ENCODE assay signal across 15 cellular contexts in genomic region chr15:56341201-56341600, GRCh38. TPM values are rescaled to one million over a fixed set of nuclear protein-coding genes. Genes with fewer than 3 reads are reported as not detected.
A peak's percentile ranks its signal among the peaks of the same experiment; 100 is the strongest.
DNase-seq lines count a peak whose midpoint lies in the region; ATAC-seq and TF ChIP-seq lines count a peak whose summit lies in the region.
"Had no signal": no experiment of that assay in that cellular context is flagged by ENCODE, and none has a peak within 500 bp of the region (broad histone marks: within the 10 kb centered on the region; RNA-seq: fewer than 3 reads in every experiment).

No MANE protein-coding gene starts in this region.

- no peaks in the 10 kb centered on the region for H3K36me3 Mint-ChIP-seq in CD8-positive, alpha-beta T cell
- H3K36me3 Mint-ChIP-seq: CD4-positive, alpha-beta memory T cell had no signal

- 58 to 70% (median 64%) methylated on average over 3 of the region's 3 CpGs for WGBS in stomach, 5 donors

- no peak overlapping the region for H3K4me3 ChIP-seq in stomach
- no peak overlapping the region for H3K4me3 ChIP-seq in CD8-positive, alpha-beta T cell (ENCODE audit: low read depth, low read length)
- H3K4me3 ChIP-seq: Peyer's patch had no signal

- H3K4me1 Mint-ChIP-seq in CD8-positive, alpha-beta T cell (ENCODE audit: low read depth) = no peaks in the 10 kb centered on the region
- H3K4me1 Mint-ChIP-seq: CD4-positive, alpha-beta memory T cell had no signal

- ATAC-seq in foreskin keratinocyte (peak; percentile 82), HG02610 (IDR thresholded peaks at IDR 0.05; ENCODE audit: unreplicated experiment) (no peak)
- ATAC-seq in CD8-positive, alpha-beta T cell = no peak

- no peaks in the 10 kb centered on the region for H3K36me3 ChIP-seq in stomach
- no peaks in the 10 kb centered on the region for H3K36me3 ChIP-seq in CD8-positive, alpha-beta T cell (ENCODE audit: insufficient read depth, low read length)
- H3K36me3 ChIP-seq: BE2C, Peyer's patch had no signal

- H3K4me3 Mint-ChIP-seq in CD8-positive, alpha-beta T cell = no peak overlapping the region
- H3K4me3 Mint-ChIP-seq: CD4-positive, alpha-beta memory T cell had no signal

- H3K27ac Mint-ChIP-seq in CD8-positive, alpha-beta T cell = no peak overlapping the region
- H3K27ac Mint-ChIP-seq: CD4-positive, alpha-beta memory T cell had no signal

- CTCF ChIA-PET in CD8-positive, alpha-beta T cell (lab: Charles Lee) = no interaction called here

- H3K9me3 ChIP-seq in stomach = no peaks in the 10 kb centered on the region
- no peaks in the 10 kb centered on the region for H3K9me3 ChIP-seq in CD8-positive, alpha-beta T cell (ENCODE audit: low read length)
- H3K9me3 ChIP-seq: BE2C, Peyer's patch had no signal

- H3K27me3 ChIP-seq in foreskin keratinocyte = no peaks in the 10 kb centered on the region
- H3K27me3 ChIP-seq in stomach = no peaks in the 10 kb centered on the region
- H3K27me3 ChIP-seq in CD8-positive, alpha-beta T cell (ENCODE audit: insufficient read depth, low read length) = no peaks in the 10 kb centered on the region
- H3K27me3 ChIP-seq: BE2C, Peyer's patch had no signal

- H3K27me3 Mint-ChIP-seq in CD8-positive, alpha-beta T cell (ENCODE audit: low read depth) = peaks cover 2% of the 10 kb centered on the region

- TF ChIP-seq CTCF in foreskin keratinocyte (conservative IDR thresholded peaks at IDR 0.05) (no peak), stomach (IDR thresholded peaks at IDR 0.05) (no peak)
- no peak for TF ChIP-seq CTCF in CD8-positive, alpha-beta T cell (IDR thresholded peaks at IDR 0.05)

- peaks cover 10% of the 10 kb centered on the region for H3K9me3 Mint-ChIP-seq in CD8-positive, alpha-beta T cell

- peak; percentile 22 for DNase-seq in M059J (ENCODE audit: low read depth)
- DNase-seq in amniotic epithelial cell (ENCODE audit: low read depth) = peak; percentile 4
- peak; percentile 93 to 97 for DNase-seq in foreskin keratinocyte
- DNase-seq in stomach = no peak
- no peak for DNase-seq in CD8-positive, alpha-beta T cell
- DNase-seq in SKM-1 (lab: John Stamatoyannopoulos, UW; ENCODE audit: unreplicated experiment) = no peak
- DNase-seq: BE2C; CD4-positive, alpha-beta memory T cell; KG1; MM.1S; NCI-H1105 treated with DMSO at 0.1 percent for 48 hours; NCI-H187 treated with DMSO at 0.1 percent for 48 hours; NCI-H2171; Peyer's patch had no signal

- H3K4me1 ChIP-seq in foreskin keratinocyte (peaks cover 26% of the 10 kb centered on the region), stomach (peaks cover 0 to 27% (median 2%) of the 10 kb centered on the region in 4 donors)
- no peaks in the 10 kb centered on the region for H3K4me1 ChIP-seq in CD8-positive, alpha-beta T cell (ENCODE audit: insufficient read depth, low read length)
- H3K4me1 ChIP-seq: BE2C, Peyer's patch had no signal

- no peak for TF ChIP-seq POLR2A in stomach (IDR thresholded peaks at IDR 0.05)

- intact Hi-C loops in stomach (cut with DNase I; ENCODE audit: low total_unique reads) = no loop called here
- intact Hi-C loops in CD8-positive, alpha-beta T cell (cut with DNase I, micrococcal nuclease) = no loop called here

- TF ChIP-seq EP300 in stomach (IDR thresholded peaks at IDR 0.05) = no peak

- POLR2A ChIA-PET in CD8-positive, alpha-beta T cell (lab: Charles Lee) = no interaction called here

- no peak overlapping the region for H3K27ac ChIP-seq in foreskin keratinocyte
- H3K27ac ChIP-seq in stomach = peak overlapping the region in 4 of 5 donors; percentile 31 to 63 (median 39)
- no peak overlapping the region for H3K27ac ChIP-seq in CD8-positive, alpha-beta T cell (ENCODE audit: low read depth, low read length)
- H3K27ac ChIP-seq: Peyer's patch had no signal

RNA-seq across cellular contexts. Expression of gene TEX9, which starts 24.0 kb away (rescaled TPM):
- total RNA-seq in M059J (2014; rRNA removed; shearing (Covaris generic)) = 3.0 and 4.3 TPM in 2 replicates
- total RNA-seq in foreskin keratinocyte = 4.9 and 5.4 TPM in 2 replicates
- 2.1 and 2.4 TPM in 2 replicates for polyA plus RNA-seq in foreskin keratinocyte
- total RNA-seq in stomach = 10 to 100 TPM in 2 of 5 donors, 1 to 10 TPM in 3; 1.8 to 27.4 (median 9.8) TPM
- polyA plus RNA-seq in stomach = 1 to 10 TPM; 3.8 to 5.5 (median 5.3) TPM
- total RNA-seq in CD8-positive, alpha-beta T cell = 1 to 10 TPM; 1.1 to 1.7 TPM

Comparison
In these comparisons a context has a peak if more than half of its experiments do, and no peak if none do; other contexts are left out.
1. DNase-seq: peak in M059J (single experiment), amniotic epithelial cell (single experiment) and foreskin keratinocyte (2 of 2); none in stomach (single experiment), CD8-positive, alpha-beta T cell (0 of 7) and SKM-1 (single experiment).
2. H3K27ac ChIP-seq: peak in stomach (4 of 5); none in foreskin keratinocyte (single experiment) and CD8-positive, alpha-beta T cell (single experiment).